25 cellular contexts compared by ENCODE assay signal in genomic region chr6:141209890-141210289, GRCh38.
DNase-seq lines count a peak whose midpoint lies in the region; ATAC-seq and TF ChIP-seq lines count a peak whose summit lies in the region.
"Had no signal": no experiment of that assay in that cellular context is flagged by ENCODE, and none has a peak within 500 bp of the region (broad histone marks: within the 10 kb centered on the region; RNA-seq: fewer than 3 reads in every experiment).

No MANE protein-coding gene starts in this region.

- no peak for ATAC-seq in WTC11
- ATAC-seq in naive thymus-derived CD8-positive, alpha-beta T cell = no peak
- ATAC-seq: A549; CD8-positive, alpha-beta T cell had no signal

- H3K4me1 Mint-ChIP-seq in WTC11 = no peaks in the 10 kb centered on the region
- no peaks in the 10 kb centered on the region for H3K4me1 Mint-ChIP-seq in naive thymus-derived CD8-positive, alpha-beta T cell
- H3K4me1 Mint-ChIP-seq: B cell; CD14-positive monocyte; CD4-positive, CD25-positive, alpha-beta regulatory T cell; CD8-positive, alpha-beta memory T cell had no signal

- CTCF ChIA-PET in WTC11 (lab: Charles Lee) = no interaction called here

- no peak for TF ChIP-seq CTCF in WTC11 (IDR thresholded peaks at IDR 0.05)

- no peaks in the 10 kb centered on the region for H3K27me3 Mint-ChIP-seq in WTC11 (ENCODE audit: low read depth)
- H3K27me3 Mint-ChIP-seq in naive thymus-derived CD8-positive, alpha-beta T cell = peaks cover 0 to 7% (median 3%) of the 10 kb centered on the region in 5 donors
- H3K27me3 Mint-ChIP-seq: B cell; CD4-positive, CD25-positive, alpha-beta regulatory T cell had no signal

- no peak overlapping the region for H3K27ac Mint-ChIP-seq in WTC11
- H3K27ac Mint-ChIP-seq in naive thymus-derived CD8-positive, alpha-beta T cell = no peak overlapping the region
- H3K27ac Mint-ChIP-seq: B cell; CD14-positive monocyte; CD4-positive, alpha-beta memory T cell; CD4-positive, alpha-beta T cell; CD4-positive, CD25-positive, alpha-beta regulatory T cell; CD8-positive, alpha-beta memory T cell; CD8-positive, alpha-beta T cell had no signal

- POLR2A ChIA-PET in WTC11 (lab: Charles Lee) = no interaction called here
- POLR2A ChIA-PET in naive thymus-derived CD8-positive, alpha-beta T cell (lab: Charles Lee) = no interaction called here

- peaks cover 14% of the 10 kb centered on the region for H3K9me3 Mint-ChIP-seq in WTC11
- peaks cover 0 to 3% (median 0%) of the 10 kb centered on the region in 9 donors for H3K9me3 Mint-ChIP-seq in naive thymus-derived CD8-positive, alpha-beta T cell
- H3K9me3 Mint-ChIP-seq: CD4-positive, alpha-beta T cell had no signal

- H3K36me3 Mint-ChIP-seq in WTC11 = peaks cover 13% of the 10 kb centered on the region
- no peaks in the 10 kb centered on the region for H3K36me3 Mint-ChIP-seq in naive thymus-derived CD8-positive, alpha-beta T cell
- H3K36me3 Mint-ChIP-seq: CD14-positive monocyte; CD4-positive, alpha-beta memory T cell; CD4-positive, CD25-positive, alpha-beta regulatory T cell; CD8-positive, alpha-beta memory T cell; CD8-positive, alpha-beta T cell had no signal

- no peak overlapping the region for H3K4me3 Mint-ChIP-seq in WTC11
- no peak overlapping the region for H3K4me3 Mint-ChIP-seq in naive thymus-derived CD8-positive, alpha-beta T cell
- H3K4me3 Mint-ChIP-seq: B cell; CD14-positive monocyte; CD4-positive, alpha-beta memory T cell; CD4-positive, alpha-beta T cell; CD4-positive, CD25-positive, alpha-beta regulatory T cell; CD8-positive, alpha-beta memory T cell; CD8-positive, alpha-beta T cell had no signal

- no peak for DNase-seq in WTC11 (ENCODE audit: low spot score)
- no peak for DNase-seq in naive thymus-derived CD8-positive, alpha-beta T cell
- DNase-seq: 8988T; ACHN; AML-193; BE2C; C1 segment of cervical spinal cord; Caco-2; Calu3; CD4-positive, alpha-beta memory T cell; CD4-positive, alpha-beta T cell; CD4-positive, CD25-positive, alpha-beta regulatory T cell; CD8-positive, alpha-beta memory T cell; CD8-positive, alpha-beta T cell; COR-L47; DMS 273 treated with DMSO at 0.1 percent for 48 hours; DMS153; DMS53; DMS79; DMS79 treated with DMSO at 0.1 percent for 48 hours; DND-41; EL had no signal

TF ChIP-seq in WTC11, 78 proteins besides CTCF, POLR2A, EP300 and RAD21:
- TF ChIP-seq HMGA2 (CRISPR knock-in tag; IDR thresholded peaks at IDR 0.05) = peak; percentile 92
- TF ChIP-seq, protein P1, sequence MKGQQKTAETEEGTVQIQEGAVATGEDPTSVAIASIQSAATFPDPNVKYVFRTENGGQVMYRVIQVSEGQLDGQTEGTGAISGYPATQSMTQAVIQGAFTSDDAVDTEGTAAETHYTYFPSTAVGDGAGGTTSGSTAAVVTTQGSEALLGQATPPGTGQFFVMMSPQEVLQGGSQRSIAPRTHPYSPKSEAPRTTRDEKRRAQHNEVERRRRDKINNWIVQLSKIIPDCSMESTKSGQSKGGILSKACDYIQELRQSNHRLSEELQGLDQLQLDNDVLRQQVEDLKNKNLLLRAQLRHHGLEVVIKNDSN (CRISPR knock-in tag; IDR thresholded peaks at IDR 0.05) = no peak
TF ChIP-seq in WTC11: peak in this region for 1.
